Comparison of ENCODE assay signal across 14 cellular contexts in the genomic region with DNA sequence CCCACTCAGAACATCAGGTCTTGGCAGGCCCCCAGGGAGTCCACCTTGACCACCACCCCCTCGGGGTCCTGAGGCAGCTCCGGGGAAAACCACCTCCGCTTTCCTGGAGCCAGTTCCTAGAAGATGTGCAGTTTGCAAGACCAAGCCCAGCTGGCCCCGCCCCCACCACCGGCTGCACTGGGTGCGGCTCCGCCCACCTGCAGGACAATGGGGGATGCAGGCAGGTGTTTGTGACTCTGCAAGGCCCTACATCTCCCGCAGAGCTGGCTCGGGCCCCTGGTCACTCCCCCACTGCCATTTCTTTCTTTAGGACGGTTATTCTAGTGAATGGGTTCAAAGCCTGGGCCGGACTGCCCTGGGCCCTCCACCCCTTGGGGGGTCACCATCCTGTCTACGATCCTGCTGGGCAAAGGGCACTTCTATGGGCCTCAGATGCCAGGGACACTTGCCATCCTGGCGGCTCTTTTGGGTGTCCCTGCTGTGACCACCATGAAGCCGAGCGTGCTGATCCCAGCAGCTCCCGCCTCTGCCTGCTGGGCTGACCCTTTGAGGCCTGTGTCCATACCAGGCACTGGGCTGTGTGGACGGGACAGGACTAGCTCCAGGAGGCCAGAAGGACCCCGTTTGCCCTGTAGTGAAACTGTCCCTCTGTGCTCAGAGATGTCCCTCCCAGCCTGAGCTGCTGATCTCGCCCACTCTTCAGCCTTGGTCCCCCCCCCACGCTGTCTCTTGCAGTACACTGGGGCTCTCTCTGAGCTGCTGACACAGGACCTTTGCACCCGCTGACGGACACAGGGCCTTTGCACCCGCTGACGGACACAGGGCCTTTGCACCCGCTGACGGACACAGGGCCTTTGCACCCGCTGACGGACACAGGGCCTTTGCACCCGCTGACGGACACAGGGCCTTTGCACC. TPM values are rescaled to one million over a fixed set of nuclear protein-coding genes. Genes with fewer than 3 reads are reported as not detected.
DNase-seq lines count a peak whose midpoint lies in the region; ATAC-seq, FAIRE-seq and TF ChIP-seq lines count a peak whose summit lies in the region.
"Had no signal": no experiment of that assay in that cellular context is flagged by ENCODE, and none has a peak within 500 bp of the region (broad histone marks: within the 10 kb centered on the region; RNA-seq: fewer than 3 reads in every experiment).

No MANE protein-coding gene starts in this region.

- no peak for TF ChIP-seq POLR2A in K562 (conservative IDR thresholded peaks at IDR 0.05)

- TF ChIP-seq CTCF in K562 (IDR thresholded peaks at IDR 0.05 in 2 of 3, conservative IDR thresholded peaks at IDR 0.05 in 1 of 3; ENCODE audit: insufficient read depth in 2 of 3, low read depth in 1 of 3, low read length in 3 of 3): no peak

- no peak overlapping the region for H3K4me2 ChIP-seq in K562 (ENCODE audit: insufficient read depth, low read length)

- H3K4me3 ChIP-seq in HAP-1 (no peak overlapping the region), K562 (no peak overlapping the region)
- H3K4me3 ChIP-seq: thoracic aorta had no signal

- no peaks in the 10 kb centered on the region; the same call in 2 of the 3 replicates for H3K79me2 ChIP-seq in K562 (ENCODE audit: control insufficient read depth, insufficient read depth, low read length)

- peak; percentile 23 for FAIRE-seq in K562 (lab: Jason Lieb, UNC)

- no peak overlapping the region; the same call in 2 of the 3 replicates for H3K27ac ChIP-seq in K562 (ENCODE audit: extremely low read depth, low read depth, low read length)
- H3K27ac ChIP-seq: thoracic aorta had no signal

- H3K9me1 ChIP-seq in K562 (ENCODE audit: control insufficient read depth, insufficient read depth, low read length): no peaks in the 10 kb centered on the region

- peak; percentile 94 for DNase-seq in COLO668 (lab: John Stamatoyannopoulos, UW; ENCODE audit: unreplicated experiment)
- peak; percentile 42 to 87 for DNase-seq in HAP-1 (ENCODE audit: low spot score in 2 of 2)
- DNase-seq in NCI-H345 (lab: John Stamatoyannopoulos, UW): peak; percentile 82
- DNase-seq in K562 (ENCODE audit: extremely low read depth in 1 of 4, low spot score in 3 of 4): peak; percentile 70 to 77 (median 72)
- DNase-seq in superior temporal gyrus (ENCODE audit: extremely low spot score): no peak
- no peak for DNase-seq in mesenteric fat pad (ENCODE audit: low spot score)
- no peak for DNase-seq in HEK293T (ENCODE audit: extremely low spot score)
- no peak for DNase-seq in NCI-H1105 (lab: John Stamatoyannopoulos, UW)
- DNase-seq: activated CD4-positive, alpha-beta T cell treated with anti-CD3 and anti-CD28 coated beads for 4 hours; activated T-cell treated with anti-CD3 and anti-CD28 coated beads, Interleukin-2, amount 50 U/mL, for 48 hours; IMR-90; NCI-H1105 treated with DMSO at 0.1 percent for 48 hours; T-helper 1 cell had no signal

- no peaks in the 10 kb centered on the region for H3K27me3 ChIP-seq in HAP-1 (ENCODE audit: low read depth)
- H3K27me3 ChIP-seq in K562 (ENCODE audit: control insufficient read depth in 2 of 2, insufficient read depth in 2 of 2, low read length in 2 of 2): no peaks in the 10 kb centered on the region

- H3K36me3 ChIP-seq in HAP-1 (replicated peaks) (no peaks in the 10 kb centered on the region), K562 (ENCODE audit: control insufficient read depth, insufficient read depth, low read length) (no peaks in the 10 kb centered on the region)
- H3K36me3 ChIP-seq: thoracic aorta had no signal

- peak; percentile 64 for ATAC-seq in K562

- POLR2A ChIA-PET in K562 (lab: Yijun Ruan, JAX) (interaction anchor here (0.7 to 1.4 kb wide), 3 partner anchors 11 to 41 kb away, joined by 4 to 5 read pairs (median 4); no protein-coding TSS in a partner anchor), HEK293T (lab: Yijun Ruan, JAX) (no interaction called here)

- no peak overlapping the region for H2AFZ ChIP-seq in K562 (ENCODE audit: low read depth, low read length)

- H4K20me1 ChIP-seq in K562 (replicated peaks; ENCODE audit: control insufficient read depth, insufficient read depth, low read length): no peaks in the 10 kb centered on the region

- H3K4me1 ChIP-seq in HAP-1: peaks cover 15% of the 10 kb centered on the region
- peaks cover 19 to 70% of the 10 kb centered on the region in 2 experiments; a peak in 4 of 5 replicates for H3K4me1 ChIP-seq in K562 (replicated peaks in 1 of 2; ENCODE audit: control insufficient read depth in 2 of 2, insufficient read depth in 2 of 2, low read length in 2 of 2)

- no peak for TF ChIP-seq EP300 in K562 (IDR thresholded peaks at IDR 0.05; ENCODE audit: low read length)

- peak overlapping the region in 1 of 2 experiments; percentile 81; a peak in 2 of 4 replicates for H3K9ac ChIP-seq in K562 (ENCODE audit: insufficient read depth in 1 of 2, low read depth in 2 of 2, low read length in 2 of 2)

- BruUV-seq in K562 (replicated peaks; lab: Mats Ljungman, UMichigan): no TSS peak

- in situ Hi-C loops in HAP-1 (cut with MboI; ENCODE audit: low sequenced_read_pairs) (no loop called here), K562 (cut with MboI) (no loop called here)

- 48% methylated on average over 21 of the region's 30 CpGs for WGBS in K562 (ENCODE audit: insufficient coverage, low coverage, missing lambda C conversion rate)

- no peaks in the 10 kb centered on the region for H3K9me3 ChIP-seq in HAP-1
- no peaks in the 10 kb centered on the region for H3K9me3 ChIP-seq in K562 (replicated peaks; ENCODE audit: control insufficient read depth, insufficient read depth, low read depth, low read length)
- H3K9me3 ChIP-seq: thoracic aorta had no signal

- CTCF ChIA-PET in K562 (lab: Yijun Ruan, JAX; ENCODE audit: low intra/inter-chr PET ratio): no interaction called here
- CTCF ChIA-PET in HEK293T (lab: Yijun Ruan, JAX): interaction anchor here (0.7 kb wide), 1 partner anchor 11 kb away, joined by 3 read pairs; no protein-coding TSS in a partner anchor

- TF ChIP-seq RAD21 in K562 (CRISPR knock-in tag; conservative IDR thresholded peaks at IDR 0.05 in 1 of 2, IDR thresholded peaks at IDR 0.05 in 1 of 2): no peak

- intact Hi-C loops in K562 (cut with micrococcal nuclease): no loop called here

TF ChIP-seq in K562, 482 proteins besides CTCF, POLR2A, EP300 and RAD21 (continues in another document):
- TF ChIP-seq CBFA2T3 (IDR thresholded peaks at IDR 0.05) (0 out of 2 replicates have a peak, but pooled peaks have one; percentile 8), PCBP1 (IDR thresholded peaks at IDR 0.05; ENCODE audit: low read depth, low read length, poor library complexity, severe bottlenecking) (peak; percentile 58)

TF ChIP-seq in HEK293T, 16 proteins besides CTCF, POLR2A, EP300 and RAD21 (continues in another document):
- no peak for TF ChIP-seq L3MBTL2 (conservative IDR thresholded peaks at IDR 0.05)
- TF ChIP-seq ARNT (IDR thresholded peaks at IDR 0.05): no peak
- TF ChIP-seq TARDBP (IDR thresholded peaks at IDR 0.05): no peak
- no peak for TF ChIP-seq LEF1 (IDR thresholded peaks at IDR 0.05; ENCODE audit: borderline replicate concordance)
- no peak for TF ChIP-seq SUZ12 (IDR thresholded peaks at IDR 0.05)
- no peak for TF ChIP-seq NFRKB (IDR thresholded peaks at IDR 0.05)
- no peak for TF ChIP-seq BHLHE40 (IDR thresholded peaks at IDR 0.05; ENCODE audit: borderline replicate concordance)
- no peak for TF ChIP-seq FOXK2 (IDR thresholded peaks at IDR 0.05)
- TF ChIP-seq FOXA1 (IDR thresholded peaks at IDR 0.05): no peak

RNA-seq across cellular contexts. Expression of gene NACC2, which starts 5.9 kb away (rescaled TPM):
- 15.2 and 27.2 TPM in 2 replicates for total RNA-seq in K562 (2011; cell fraction: chromatin; rRNA removed; ENCODE audit: low replicate concordance)
- 17.0 and 18.7 TPM in 2 replicates for total RNA-seq in K562 (2011; cell fraction: nucleolus; rRNA removed)
- total RNA-seq in K562 (2011; cell fraction: nucleoplasm; rRNA removed): 10.7 and 13.6 TPM in 2 replicates
- total RNA-seq in K562 (2014; rRNA removed) (16.6 and 21.1 TPM in 2 replicates), K562 (2014; rRNA removed; fragmentation: Illumina TruSeq; extraction: Trizol) (4.4 and 4.8 TPM in 2 replicates), K562 (2015; rRNA removed; fragmentation: Illumina TruSeq; extraction: Trizol) (9.9 and 10.1 TPM in 2 replicates), K562 (2021) (22.2 and 25.1 TPM in 2 replicates), mesenteric fat pad (41.4 TPM)
- polyA plus RNA-seq in K562 (2011; rRNA removed) (5.6 TPM in 2 replicates), K562 (2014; fragmentation: Illumina TruSeq; extraction: Trizol) (5.2 and 8.0 TPM in 2 replicates), K562 (2014; fragmentation: Nextera tagmentation; extraction: Ambion mirVana) (under 1 TPM; 0.70 to 0.73 TPM), K562 (2014; rRNA removed) (11.7 and 12.5 TPM in 2 replicates)
- 7.2 and 16.2 TPM in 2 replicates for polyA plus RNA-seq in K562 (2011; cell fraction: cytosol; rRNA removed)
- 14.6 and 26.1 TPM in 2 replicates for polyA plus RNA-seq in K562 (2011; cell fraction: nucleus; rRNA removed)
- 9.1 and 10.5 TPM in 2 replicates for polyA plus RNA-seq in K562 (2012)
- polyA minus RNA-seq in K562 (2011; rRNA and poly(A)+ RNA removed): 5.4 and 11.8 TPM in 2 replicates
- 12.6 and 13.9 TPM in 2 replicates for polyA minus RNA-seq in K562 (2011; cell fraction: cytosol; rRNA and poly(A)+ RNA removed)
- 5.9 and 6.5 TPM in 2 replicates for polyA minus RNA-seq in K562 (2011; cell fraction: nucleus; rRNA and poly(A)+ RNA removed)

RNA-seq across cellular contexts. Expression of gene TMEM250, which starts 17.7 kb away (rescaled TPM):
- total RNA-seq in K562 (2011; cell fraction: chromatin; rRNA removed; ENCODE audit: low replicate concordance): 9.3 and 37.6 TPM in 2 replicates
- total RNA-seq in K562 (2011; cell fraction: nucleolus; rRNA removed): 42.5 and 42.8 TPM in 2 replicates
- total RNA-seq in K562 (2011; cell fraction: nucleoplasm; rRNA removed): 19.5 and 20.3 TPM in 2 replicates
- total RNA-seq in K562 (2014; rRNA removed) (44.6 and 51.3 TPM in 2 replicates), K562 (2014; rRNA removed; fragmentation: Illumina TruSeq; extraction: Trizol) (6.2 and 6.7 TPM in 2 replicates), K562 (2015; rRNA removed; fragmentation: Illumina TruSeq; extraction: Trizol) (21.6 and 23.3 TPM in 2 replicates), K562 (2021) (40.6 and 43.1 TPM in 2 replicates), mesenteric fat pad (30.2 TPM)
- polyA plus RNA-seq in K562 (2011; rRNA removed) (11.5 and 12.2 TPM in 2 replicates), K562 (2014; fragmentation: Illumina TruSeq; extraction: Trizol) (9.8 and 16.8 TPM in 2 replicates), K562 (2014; fragmentation: Nextera tagmentation; extraction: Ambion mirVana) (under 1 TPM; 0.32 to 0.64 TPM), K562 (2014; rRNA removed) (25.1 and 28.0 TPM in 2 replicates)
- 15.5 and 50.0 TPM in 2 replicates for polyA plus RNA-seq in K562 (2011; cell fraction: cytosol; rRNA removed)
- polyA plus RNA-seq in K562 (2011; cell fraction: nucleus; rRNA removed): 27.4 and 47.1 TPM in 2 replicates
- polyA plus RNA-seq in K562 (2012): 27.5 and 33.5 TPM in 2 replicates
- polyA minus RNA-seq in K562 (2011; rRNA and poly(A)+ RNA removed): 4.9 and 9.2 TPM in 2 replicates
- 18.4 and 21.8 TPM in 2 replicates for polyA minus RNA-seq in K562 (2011; cell fraction: cytosol; rRNA and poly(A)+ RNA removed)
- polyA minus RNA-seq in K562 (2011; cell fraction: nucleus; rRNA and poly(A)+ RNA removed): 18.7 and 25.0 TPM in 2 replicates

Comparison
In these comparisons a context has a peak if more than half of its experiments do, and no peak if none do; other contexts are left out.
1. DNase-seq: peak in COLO668 (single experiment), HAP-1 (2 of 2), NCI-H345 (single experiment) and K562 (4 of 4); none in superior temporal gyrus (single experiment), mesenteric fat pad (single experiment), HEK293T (single experiment) and NCI-H1105 (single experiment).